8 cellular contexts compared by ENCODE assay signal in genomic region chr4:177308842-177309524, GRCh38. TPM values are rescaled to one million over a fixed set of nuclear protein-coding genes. Genes with fewer than 3 reads are reported as not detected.
DNase-seq lines count a peak whose midpoint lies in the region; TF ChIP-seq lines count a peak whose summit lies in the region.

No MANE protein-coding gene starts in this region.

- H3K27ac Mint-ChIP-seq in CD8-positive, alpha-beta memory T cell = peak overlapping the region; percentile 60 to 92 (median 89)
- H3K27ac Mint-ChIP-seq in nephron = peak overlapping the region; percentile 0 to 78 (median 9)

- no peaks in the 10 kb centered on the region for H3K27me3 ChIP-seq in CD8-positive, alpha-beta memory T cell (ENCODE audit: insufficient read depth, low read length, poor library complexity, severe bottlenecking)
- H3K27me3 ChIP-seq in HUES64 (ENCODE audit: insufficient read depth, low read length) = no peaks in the 10 kb centered on the region
- H3K27me3 ChIP-seq in brain microvascular endothelial cell (replicated peaks) = no peaks in the 10 kb centered on the region

- H3K9me3 Mint-ChIP-seq in CD8-positive, alpha-beta memory T cell = no peaks in the 10 kb centered on the region
- H3K9me3 Mint-ChIP-seq in nephron = no peaks in the 10 kb centered on the region

- no peaks in the 10 kb centered on the region for H3K27me3 Mint-ChIP-seq in CD8-positive, alpha-beta memory T cell
- H3K27me3 Mint-ChIP-seq in nephron (ENCODE audit: low read depth) = no peaks in the 10 kb centered on the region

- in situ Hi-C loops in brain microvascular endothelial cell (cut with HindIII; ENCODE audit: low pct_ligation_motif_present, low sequenced_read_pairs) = no loop called here

- H3K27ac ChIP-seq in CD8-positive, alpha-beta memory T cell (ENCODE audit: low read depth, low read length) = peak overlapping the region; percentile 72
- H3K27ac ChIP-seq in HUES64 (ENCODE audit: low read depth, low read length) (no peak overlapping the region), brain microvascular endothelial cell (no peak overlapping the region)

- peaks cover 15 to 58% (median 43%) of the 10 kb centered on the region in 3 donors for H3K4me1 Mint-ChIP-seq in CD8-positive, alpha-beta memory T cell
- peaks cover 11% of the 10 kb centered on the region for H3K4me1 Mint-ChIP-seq in nephron

- peaks cover 0 to 8% (median 0%) of the 10 kb centered on the region in 3 donors for H3K36me3 Mint-ChIP-seq in CD8-positive, alpha-beta memory T cell
- no peaks in the 10 kb centered on the region for H3K36me3 Mint-ChIP-seq in nephron (ENCODE audit: low read depth)

- peak overlapping the region; percentile 80 to 96 (median 94) for H3K4me3 Mint-ChIP-seq in CD8-positive, alpha-beta memory T cell
- peak overlapping the region; percentile 80 to 96 (median 93) for H3K4me3 Mint-ChIP-seq in nephron

- no peak for DNase-seq in CD8-positive, alpha-beta memory T cell
- DNase-seq in brain microvascular endothelial cell = no peak
- no peak for DNase-seq in stimulated activated naive CD4-positive, alpha-beta T cell treated with Interleukin-2 at 50 U/mL for 16 hours (lab: John Stamatoyannopoulos, UW)
- no peak for DNase-seq in NCI-H2171 treated with DMSO at 0.1 percent for 48 hours (lab: John Stamatoyannopoulos, UW)
- no peak for DNase-seq in activated effector memory CD4-positive, alpha-beta T cell treated with Interleukin-2 at 50 U/mL for 16 hours
- no peak for DNase-seq in T1000 (lab: John Stamatoyannopoulos, UW)

- CTCF ChIA-PET in CD8-positive, alpha-beta memory T cell (lab: Charles Lee) = interaction anchor here (0.9 to 3.3 kb wide), 3 partner anchors 13 to 132 kb away, joined by 3 to 12 read pairs (median 5); no protein-coding TSS in a partner anchor

- no peaks in the 10 kb centered on the region for H3K36me3 ChIP-seq in CD8-positive, alpha-beta memory T cell (ENCODE audit: insufficient read depth, low read length)
- H3K36me3 ChIP-seq in HUES64 (ENCODE audit: insufficient read depth, low read length) (no peaks in the 10 kb centered on the region), brain microvascular endothelial cell (replicated peaks) (no peaks in the 10 kb centered on the region)

- WGBS in HUES64 = 96% methylated on average over 5 of the region's 8 CpGs

- H3K4me3 ChIP-seq in CD8-positive, alpha-beta memory T cell (ENCODE audit: low read length) = peak overlapping the region; percentile 67
- H3K4me3 ChIP-seq in HUES64 (ENCODE audit: low read length) = peak overlapping the region; percentile 95
- H3K4me3 ChIP-seq in brain microvascular endothelial cell (ENCODE audit: low read depth, low read length) = peak overlapping the region; percentile 69

- H3K9me3 ChIP-seq in CD8-positive, alpha-beta memory T cell (ENCODE audit: low read length) = no peaks in the 10 kb centered on the region
- H3K9me3 ChIP-seq in HUES64 (ENCODE audit: insufficient read depth, low read depth, low read length) = no peaks in the 10 kb centered on the region

- H3K4me1 ChIP-seq in CD8-positive, alpha-beta memory T cell (ENCODE audit: insufficient read depth, low read length) = peaks cover 22% of the 10 kb centered on the region
- H3K4me1 ChIP-seq in HUES64 (ENCODE audit: insufficient read depth, low read length) = peaks cover 5% of the 10 kb centered on the region; the same call in 1 of the 2 replicates

- POLR2A ChIA-PET in CD8-positive, alpha-beta memory T cell (lab: Charles Lee) = interaction anchor here (0.7 to 2.0 kb wide), 2 partner anchors 11 to 133 kb away, joined by 5 to 14 read pairs; partner anchors contain the start of gene AGA

- no peak overlapping the region for H3K9ac ChIP-seq in HUES64 (ENCODE audit: low read depth, low read length)

- no peak for TF ChIP-seq CTCF in brain microvascular endothelial cell (IDR thresholded peaks at IDR 0.05; ENCODE audit: low read depth, low read length, missing control alignments)
- no peak for TF ChIP-seq CTCF in nephron (IDR thresholded peaks at IDR 0.05; ENCODE audit: unreplicated experiment in 3 of 3)

RNA-seq across cellular contexts. Expression of gene NEIL3, which starts 0.7 kb away (rescaled TPM):
- total RNA-seq in CD8-positive, alpha-beta memory T cell = 10 to 100 TPM in 1 of 2 experiments, 1 to 10 TPM in 1; 9.9 to 10.3 TPM
- polyA plus RNA-seq in CD8-positive, alpha-beta memory T cell = 0.32 TPM
- 6.3 TPM for polyA plus RNA-seq in HUES64 (2013, experiment 1 of 2)
- polyA plus RNA-seq in HUES64 (2013, experiment 2 of 2) = 8.2 TPM
